ENCODE assay signal across 1 cellular context in the genomic region with DNA sequence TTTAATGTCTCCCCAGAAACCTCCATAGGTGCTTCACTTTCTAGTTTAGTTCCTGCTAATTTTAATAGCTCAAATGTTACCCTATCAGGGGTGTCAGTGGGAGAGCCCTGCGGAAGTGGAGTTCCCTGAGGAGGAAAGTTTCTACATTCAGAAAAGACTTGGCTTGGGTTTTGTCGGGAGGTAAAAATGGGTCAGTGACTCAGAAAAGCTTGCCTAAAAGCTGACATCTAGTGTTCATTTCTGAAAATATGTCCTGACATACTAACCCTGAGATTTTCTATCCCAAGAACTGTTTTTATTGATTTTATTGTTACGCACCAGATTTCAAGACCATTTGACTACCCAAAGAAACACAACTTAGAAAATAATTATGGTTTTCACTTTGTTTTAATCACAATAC.
TF ChIP-seq lines count a peak whose summit lies in the region.

No MANE protein-coding gene starts in this region.

TF ChIP-seq in HEK293, 187 proteins besides CTCF, POLR2A, EP300 and RAD21 (continued from another document):
- TF ChIP-seq YY2 (tag by site-specific recombination; IDR thresholded peaks at IDR 0.05) (no peak), ZNF202 (tag by site-specific recombination; IDR thresholded peaks at IDR 0.05; ENCODE audit: borderline replicate concordance) (no peak)
- TF ChIP-seq, protein P1, sequence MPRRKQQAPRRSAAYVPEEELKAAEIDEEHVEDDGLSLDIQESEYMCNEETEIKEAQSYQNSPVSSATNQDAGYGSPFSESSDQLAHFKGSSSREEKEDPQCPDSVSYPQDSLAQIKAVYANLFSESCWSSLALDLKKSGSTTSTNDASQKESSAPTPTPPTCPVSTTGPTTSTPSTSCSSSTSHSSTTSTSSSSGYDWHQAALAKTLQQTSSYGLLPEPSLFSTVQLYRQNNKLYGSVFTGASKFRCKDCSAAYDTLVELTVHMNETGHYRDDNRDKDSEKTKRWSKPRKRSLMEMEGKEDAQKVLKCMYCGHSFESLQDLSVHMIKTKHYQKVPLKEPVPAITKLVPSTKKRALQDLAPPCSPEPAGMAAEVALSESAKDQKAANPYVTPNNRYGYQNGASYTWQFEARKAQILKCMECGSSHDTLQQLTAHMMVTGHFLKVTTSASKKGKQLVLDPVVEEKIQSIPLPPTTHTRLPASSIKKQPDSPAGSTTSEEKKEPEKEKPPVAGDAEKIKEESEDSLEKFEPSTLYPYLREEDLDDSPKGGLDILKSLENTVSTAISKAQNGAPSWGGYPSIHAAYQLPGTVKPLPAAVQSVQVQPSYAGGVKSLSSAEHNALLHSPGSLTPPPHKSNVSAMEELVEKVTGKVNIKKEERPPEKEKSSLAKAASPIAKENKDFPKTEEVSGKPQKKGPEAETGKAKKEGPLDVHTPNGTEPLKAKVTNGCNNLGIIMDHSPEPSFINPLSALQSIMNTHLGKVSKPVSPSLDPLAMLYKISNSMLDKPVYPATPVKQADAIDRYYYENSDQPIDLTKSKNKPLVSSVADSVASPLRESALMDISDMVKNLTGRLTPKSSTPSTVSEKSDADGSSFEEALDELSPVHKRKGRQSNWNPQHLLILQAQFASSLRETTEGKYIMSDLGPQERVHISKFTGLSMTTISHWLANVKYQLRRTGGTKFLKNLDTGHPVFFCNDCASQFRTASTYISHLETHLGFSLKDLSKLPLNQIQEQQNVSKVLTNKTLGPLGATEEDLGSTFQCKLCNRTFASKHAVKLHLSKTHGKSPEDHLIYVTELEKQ (tag by site-specific recombination; IDR thresholded peaks at IDR 0.05; ENCODE audit: borderline replicate concordance): no peak
- TF ChIP-seq, protein P2, sequence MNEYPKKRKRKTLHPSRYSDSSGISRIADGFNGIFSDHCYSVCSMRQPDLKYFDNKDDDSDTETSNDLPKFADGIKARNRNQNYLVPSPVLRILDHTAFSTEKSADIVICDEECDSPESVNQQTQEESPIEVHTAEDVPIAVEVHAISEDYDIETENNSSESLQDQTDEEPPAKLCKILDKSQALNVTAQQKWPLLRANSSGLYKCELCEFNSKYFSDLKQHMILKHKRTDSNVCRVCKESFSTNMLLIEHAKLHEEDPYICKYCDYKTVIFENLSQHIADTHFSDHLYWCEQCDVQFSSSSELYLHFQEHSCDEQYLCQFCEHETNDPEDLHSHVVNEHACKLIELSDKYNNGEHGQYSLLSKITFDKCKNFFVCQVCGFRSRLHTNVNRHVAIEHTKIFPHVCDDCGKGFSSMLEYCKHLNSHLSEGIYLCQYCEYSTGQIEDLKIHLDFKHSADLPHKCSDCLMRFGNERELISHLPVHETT (tag by site-specific recombination; IDR thresholded peaks at IDR 0.05): no peak
